In the genomic region with DNA sequence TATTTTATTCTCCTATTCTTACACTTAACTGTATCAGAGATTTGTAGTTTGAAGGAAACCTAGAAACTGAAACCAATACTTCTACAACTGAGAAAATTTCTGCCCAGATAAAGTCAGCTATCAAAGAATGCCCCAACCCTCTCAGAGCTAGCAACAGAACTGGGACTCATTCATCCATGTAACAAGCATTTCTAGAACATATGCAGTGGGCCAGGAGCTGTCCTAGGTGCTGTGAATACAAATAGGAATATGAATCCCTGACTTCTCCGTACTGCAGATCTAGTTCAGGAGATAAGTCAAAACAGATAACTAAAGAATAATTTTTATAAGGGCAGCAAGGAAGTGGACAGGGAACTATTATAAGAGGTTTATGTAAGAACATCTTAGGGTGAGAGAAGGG, we compare ENCODE assay signal across 15 cellular contexts.
DNase-seq lines count a peak whose midpoint lies in the region; ATAC-seq, FAIRE-seq and TF ChIP-seq lines count a peak whose summit lies in the region.
"Had no signal": no experiment of that assay in that cellular context is flagged by ENCODE, and none has a peak within 500 bp of the region (broad histone marks: within the 10 kb centered on the region; RNA-seq: fewer than 3 reads in every experiment).

No MANE protein-coding gene starts in this region.

- no peak for FAIRE-seq in GM12878 (lab: Jason Lieb, UNC)
- FAIRE-seq: K562 had no signal

- no peak overlapping the region for H3K4ac ChIP-seq in IMR-90 (ENCODE audit: low read depth, low read length)
- no peak overlapping the region for H3K4ac ChIP-seq in mesenchymal stem cell (ENCODE audit: low read depth in 1 of 2, low read length in 2 of 2)

- DNase-seq in GM12865 (ENCODE audit: low read depth) (peak; percentile 4), IMR-90 (peak; percentile 8), GM12878 (ENCODE audit: low read depth, low spot score) (no peak), mesenchymal stem cell (peak; percentile 5), posterior cingulate gyrus (no peak)
- DNase-seq in activated CD4-positive, alpha-beta T cell treated with anti-CD3 and anti-CD28 coated beads for 4 hours = no peak
- DNase-seq: CD8-positive, alpha-beta T cell; HCEC 1CT; NCI-H1105 treated with DMSO at 0.1 percent for 48 hours; NCI-H1930; NCI-H510A treated with DMSO at 0.1 percent for 48 hours; Peyer's patch; SHP77 treated with DMSO at 0.1 percent for 48 hours had no signal

- H3K23ac ChIP-seq in IMR-90 (ENCODE audit: low read depth, low read length) (no peak overlapping the region), mesenchymal stem cell (ENCODE audit: low read length in 2 of 2) (no peak overlapping the region)

- TF ChIP-seq CTCF in GM12865 (IDR thresholded peaks at IDR 0.05; ENCODE audit: insufficient read depth, low read depth, low read length, missing control alignments) (no peak), IMR-90 (conservative IDR thresholded peaks at IDR 0.05; ENCODE audit: low read depth, low read length) (no peak), GM12878 (IDR thresholded peaks at IDR 0.05 in 2 of 3, conservative IDR thresholded peaks at IDR 0.05 in 1 of 3; ENCODE audit: control insufficient read depth in 2 of 3, extremely low read depth in 1 of 3, insufficient read depth in 1 of 3, low read depth in 3 of 3, low read length in 3 of 3) (no peak)

- H3K36me3 ChIP-seq in IMR-90 (ENCODE audit: control insufficient read depth, insufficient read depth, low read length) = no peaks in the 10 kb centered on the region
- no peaks in the 10 kb centered on the region for H3K36me3 ChIP-seq in GM12878 (ENCODE audit: control insufficient read depth in 2 of 2, insufficient read depth in 2 of 2, low read length in 1 of 2)
- H3K36me3 ChIP-seq in mesenchymal stem cell (ENCODE audit: control insufficient read depth in 1 of 2, insufficient read depth in 2 of 2, low read depth in 1 of 2, low read length in 2 of 2) = no peaks in the 10 kb centered on the region
- H3K36me3 ChIP-seq: Peyer's patch had no signal

- no peak overlapping the region for H3K4me2 ChIP-seq in IMR-90 (ENCODE audit: low read depth, low read length)
- H3K4me2 ChIP-seq in GM12878 (ENCODE audit: control insufficient read depth, insufficient read depth) = no peak overlapping the region
- H3K4me2 ChIP-seq in mesenchymal stem cell (ENCODE audit: low read length, poor library complexity, severe bottlenecking) = no peak overlapping the region

- no peak overlapping the region for H2BK12ac ChIP-seq in mesenchymal stem cell (ENCODE audit: low read length in 2 of 2)

- in situ Hi-C loops in IMR-90 (cut with MboI; ENCODE audit: low sequenced_read_pairs) = no loop called here
- in situ Hi-C loops in GM12878 (cut with MboI) = no loop called here

- H3K14ac ChIP-seq in IMR-90 (replicated peaks; ENCODE audit: low read depth, low read length) (no peak overlapping the region), mesenchymal stem cell (ENCODE audit: low read length in 2 of 2) (no peak overlapping the region)

- peaks cover 5% of the 10 kb centered on the region for H3K4me1 ChIP-seq in IMR-90 (ENCODE audit: control insufficient read depth, insufficient read depth, low read length)
- no peaks in the 10 kb centered on the region for H3K4me1 ChIP-seq in GM12878 (ENCODE audit: control insufficient read depth, insufficient read depth, low read length)
- no peaks in the 10 kb centered on the region for H3K4me1 ChIP-seq in mesenchymal stem cell (ENCODE audit: control insufficient read depth, insufficient read depth, low read depth, low read length)
- H3K4me1 ChIP-seq: Peyer's patch had no signal

- TF ChIP-seq RAD21 in IMR-90 (IDR thresholded peaks at IDR 0.05; ENCODE audit: low read length) (no peak), GM12878 (IDR thresholded peaks at IDR 0.05; ENCODE audit: insufficient read depth, low read depth, low read length) (no peak)

- ATAC-seq in IMR-90 (ENCODE audit: low read depth) = 0 out of 2 replicates have a peak, but pooled peaks have one; percentile 28
- no peak for ATAC-seq in GM12878
- no peak for ATAC-seq in GM18517 (IDR thresholded peaks at IDR 0.05; ENCODE audit: unreplicated experiment)
- ATAC-seq: CD8-positive, alpha-beta T cell; K562 had no signal

- CTCF ChIA-PET in IMR-90 (lab: Yijun Ruan, JAX) (interaction anchor here (1.3 kb wide), 1 partner anchor 263 kb away, joined by 4 read pairs; no protein-coding TSS in a partner anchor), GM12878 (lab: Yijun Ruan, JAX) (no interaction called here)

- H3K27me3 ChIP-seq in IMR-90 (ENCODE audit: control insufficient read depth, insufficient read depth, low read length) (no peaks in the 10 kb centered on the region), GM12878 (replicated peaks in 1 of 2; ENCODE audit: control insufficient read depth in 2 of 2, insufficient read depth in 2 of 2, low read length in 1 of 2) (no peaks in the 10 kb centered on the region), mesenchymal stem cell (ENCODE audit: control insufficient read depth in 1 of 2, insufficient read depth in 1 of 2, low read length in 2 of 2) (no peaks in the 10 kb centered on the region)
- H3K27me3 ChIP-seq: Peyer's patch had no signal

- H4K20me1 ChIP-seq in IMR-90 (ENCODE audit: insufficient read depth, low read length) (no peaks in the 10 kb centered on the region), GM12878 (ENCODE audit: control insufficient read depth, insufficient read depth) (no peaks in the 10 kb centered on the region)

- H3K79me2 ChIP-seq in GM12878 (ENCODE audit: control insufficient read depth, insufficient read depth, low read length) = no peaks in the 10 kb centered on the region

- SMC1A ChIA-PET in GM12878 (lab: Charles Lee; ENCODE audit: uncharacterized antibody, unreplicated experiment) = interaction anchor here (1.8 kb wide), 1 partner anchor 14 kb away, joined by 6 read pairs; no protein-coding TSS in a partner anchor

- H4K8ac ChIP-seq in IMR-90 (ENCODE audit: low read depth in 2 of 2, low read length in 2 of 2) (no peak overlapping the region), mesenchymal stem cell (ENCODE audit: low read length) (no peak overlapping the region)

- H2AK5ac ChIP-seq in IMR-90 (ENCODE audit: low read depth, low read length) = no peak overlapping the region
- no peak overlapping the region for H2AK5ac ChIP-seq in mesenchymal stem cell (ENCODE audit: low read length, severe bottlenecking)

- H2BK120ac ChIP-seq in IMR-90 (ENCODE audit: low read depth, low read length) (no peak overlapping the region), mesenchymal stem cell (ENCODE audit: low read depth, low read length) (no peak overlapping the region)

- H3K56ac ChIP-seq in IMR-90 (ENCODE audit: extremely low read depth, insufficient read depth, low read length) = no peak overlapping the region

- TF ChIP-seq POLR2A in IMR-90 (IDR thresholded peaks at IDR 0.05; ENCODE audit: low read depth, low read length) (no peak), GM12878 (IDR thresholded peaks at IDR 0.05; ENCODE audit: low read depth, low read length) (no peak)

- no peak overlapping the region for H2BK5ac ChIP-seq in IMR-90 (ENCODE audit: low read depth, low read length, poor library complexity, severe bottlenecking)
- no peak overlapping the region for H2BK5ac ChIP-seq in mesenchymal stem cell (ENCODE audit: low read depth, low read length, poor library complexity, severe bottlenecking)

- no peaks in the 10 kb centered on the region for H3K79me1 ChIP-seq in IMR-90 (ENCODE audit: low read depth in 1 of 2, low read length in 2 of 2)
- H3K79me1 ChIP-seq in mesenchymal stem cell (replicated peaks; ENCODE audit: low read length, poor library complexity, severe bottlenecking) = no peaks in the 10 kb centered on the region

- no peak overlapping the region for H2AK9ac ChIP-seq in IMR-90 (replicated peaks; ENCODE audit: low read depth, low read length, poor library complexity)

- BruUV-seq in IMR-90 (replicated peaks; lab: Mats Ljungman, UMichigan) (no TSS peak), GM12878 (replicated peaks; lab: Mats Ljungman, UMichigan) (no TSS peak)

- WGBS in IMR-90 (ENCODE audit: extremely low coverage in 2 of 2, insufficient read length in 1 of 2), 2 experiments = no CpG with 5 or more reads among the region's 1 CpG
- WGBS in GM12878 (ENCODE audit: insufficient coverage, insufficient replicate concordance, low lambda C conversion rate, missing lambda C conversion rate) = 6% methylated on average over 1 of the region's 1 CpG
- 100% methylated on average over 1 of the region's 1 CpG for WGBS in mesenchymal stem cell

- RAD21 ChIA-PET in GM12878 (lab: Charles Lee; ENCODE audit: unreplicated experiment) = no interaction called here

- no peak overlapping the region for H3K27ac ChIP-seq in IMR-90 (ENCODE audit: insufficient read depth, low read length)
- no peak overlapping the region for H3K27ac ChIP-seq in GM12878 (ENCODE audit: control insufficient read depth, insufficient read depth)
- no peak overlapping the region for H3K27ac ChIP-seq in mesenchymal stem cell (ENCODE audit: low read length, poor library complexity, severe bottlenecking)
- H3K27ac ChIP-seq: Peyer's patch had no signal

- dilution Hi-C loops in IMR-90 (cut with HindIII; ENCODE audit: low sequenced_read_pairs, unreplicated experiment) = no loop called here

- no peak overlapping the region for H2BK15ac ChIP-seq in IMR-90 (ENCODE audit: low read depth, low read length)
- H2BK15ac ChIP-seq in mesenchymal stem cell (ENCODE audit: low read depth, poor library complexity, severe bottlenecking) = no peak overlapping the region

- no peak overlapping the region for H4K5ac ChIP-seq in IMR-90 (ENCODE audit: low read depth, low read length)

- no peaks in the 10 kb centered on the region for H3K9me3 ChIP-seq in IMR-90 (ENCODE audit: control insufficient read depth, insufficient read depth, low read length)
- no peaks in the 10 kb centered on the region for H3K9me3 ChIP-seq in GM12878 (replicated peaks; ENCODE audit: control insufficient read depth, insufficient read depth, low read length)
- peaks cover 25% of the 10 kb centered on the region for H3K9me3 ChIP-seq in mesenchymal stem cell (ENCODE audit: control insufficient read depth, low read length)
- H3K9me3 ChIP-seq: Peyer's patch had no signal

- no peak overlapping the region for H2BK20ac ChIP-seq in IMR-90 (ENCODE audit: low read depth, low read length)

- H4K91ac ChIP-seq in IMR-90 (ENCODE audit: insufficient read depth, low read depth, low read length) = no peak overlapping the region
- no peak overlapping the region for H4K91ac ChIP-seq in mesenchymal stem cell (ENCODE audit: low read length)

- H3K9ac ChIP-seq in IMR-90 (ENCODE audit: low read depth, low read length) (no peak overlapping the region), GM12878 (ENCODE audit: control insufficient read depth, insufficient read depth, low read length) (no peak overlapping the region), mesenchymal stem cell (ENCODE audit: low read length) (no peak overlapping the region)

- intact Hi-C loops in IMR-90 (cut with micrococcal nuclease) = loop anchor here (2.0 to 10.0 kb wide), 2 partner anchors 305 to 783 kb away; no protein-coding TSS in a partner anchor
- intact Hi-C loops in GM12878 (cut with micrococcal nuclease; ENCODE audit: unreplicated experiment) = no loop called here
- intact Hi-C loops in posterior cingulate gyrus (cut with DNase I) = no loop called here

- TF ChIP-seq EP300 in GM12878 (IDR thresholded peaks at IDR 0.05; ENCODE audit: borderline replicate concordance in 1 of 2, control insufficient read depth in 1 of 2, low read depth in 2 of 2, low read length in 2 of 2) = no peak

- H3K4me3 ChIP-seq in GM12865 (ENCODE audit: low read depth, low read length) = no peak overlapping the region
- H3K4me3 ChIP-seq in IMR-90 (ENCODE audit: insufficient read depth, low read depth, low read length) = no peak overlapping the region
- no peak overlapping the region for H3K4me3 ChIP-seq in GM12878
- no peak overlapping the region for H3K4me3 ChIP-seq in mesenchymal stem cell (ENCODE audit: insufficient read depth in 1 of 2, low read depth in 1 of 2, low read length in 2 of 2)
- H3K4me3 ChIP-seq: K562, Peyer's patch had no signal

- POLR2A ChIA-PET in IMR-90 (lab: Charles Lee; ENCODE audit: unreplicated experiment) = no interaction called here
- POLR2A ChIA-PET in GM12878 (lab: Charles Lee) = no interaction called here

- no peaks in the 10 kb centered on the region for H3K9me1 ChIP-seq in IMR-90 (ENCODE audit: insufficient read depth, low read length)

- H3K18ac ChIP-seq in IMR-90 (ENCODE audit: low read depth, low read length) (no peak overlapping the region), mesenchymal stem cell (ENCODE audit: low read depth in 1 of 2, low read length in 2 of 2) (no peak overlapping the region)

- no peak overlapping the region for H2AFZ ChIP-seq in IMR-90 (replicated peaks; ENCODE audit: low read length, poor library complexity)
- no peak overlapping the region for H2AFZ ChIP-seq in GM12878 (ENCODE audit: control insufficient read depth, low read depth, low read length)
- no peak overlapping the region for H2AFZ ChIP-seq in mesenchymal stem cell (ENCODE audit: low read depth, low read length)

Comparison
In these comparisons a context has a peak if more than half of its experiments do, and no peak if none do; other contexts are left out.
1. DNase-seq: peak in GM12865 (single experiment), IMR-90 (single experiment) and mesenchymal stem cell (single experiment); none in GM12878 (single experiment), posterior cingulate gyrus (0 of 10) and activated CD4-positive, alpha-beta T cell treated with anti-CD3 and anti-CD28 coated beads for 4 hours (0 of 2).